14 cellular contexts compared by ENCODE assay signal in the genomic region with DNA sequence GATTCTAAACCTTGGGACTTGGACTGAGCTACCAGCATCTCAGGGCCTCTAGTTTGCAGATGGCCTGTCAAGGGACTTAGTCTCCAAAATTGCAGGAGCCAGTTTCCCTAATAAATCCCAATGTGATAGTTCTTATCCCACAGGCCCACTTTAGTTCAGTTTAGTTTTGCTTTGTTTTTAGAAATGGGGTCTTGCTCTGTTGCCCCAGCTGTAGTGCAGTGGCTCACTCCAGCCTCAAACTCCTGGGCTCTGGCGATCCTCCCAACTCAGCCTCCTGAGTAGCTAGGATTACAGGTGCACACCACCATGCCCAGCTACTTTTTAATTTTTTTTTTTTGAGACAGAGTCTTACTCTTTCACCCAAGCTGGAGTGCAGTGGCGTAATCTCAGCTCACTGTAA.
"Had no signal": no experiment of that assay in that cellular context is flagged by ENCODE, and none has a peak within 500 bp of the region (broad histone marks: within the 10 kb centered on the region; RNA-seq: fewer than 3 reads in every experiment).

No MANE protein-coding gene starts in this region.

- H3K27ac Mint-ChIP-seq: activated CD8-positive, alpha-beta T cell treated with anti-CD3 and anti-CD28 coated beads, Interleukin-2, amount 10 ng/mL, durations not matched to agents 7 days and 5 days; activated naive CD8-positive, alpha-beta T cell treated with anti-CD3 and anti-CD28 coated beads, Interleukin-2, amount 10 ng/mL, durations not matched to agents 7 days and 5 days; effector memory CD8-positive, alpha-beta T cell had no signal

- H3K9me3 Mint-ChIP-seq: activated naive CD8-positive, alpha-beta T cell treated with anti-CD3 and anti-CD28 coated beads, Interleukin-2, amount 10 ng/mL, durations not matched to agents 7 days and 5 days; effector memory CD8-positive, alpha-beta T cell had no signal

- H3K27me3 Mint-ChIP-seq: activated naive CD8-positive, alpha-beta T cell treated with anti-CD3 and anti-CD28 coated beads, Interleukin-2, amount 10 ng/mL, durations not matched to agents 7 days and 5 days; effector memory CD8-positive, alpha-beta T cell had no signal

- DNase-seq: activated CD4-positive, alpha-beta T cell treated with anti-CD3 and anti-CD28 coated beads for 36 hours; activated CD8-positive, alpha-beta T cell treated with anti-CD3 and anti-CD28 coated beads, Interleukin-2, amount 10 ng/mL, durations not matched to agents 7 days and 5 days; activated effector memory CD4-positive, alpha-beta T cell treated with Interleukin-2 at 50 U/mL for 16 hours; activated naive CD8-positive, alpha-beta T cell treated with anti-CD3 and anti-CD28 coated beads, Interleukin-2, amount 10 ng/mL, durations not matched to agents 7 days and 5 days; activated T-cell treated with anti-CD3 and anti-CD28 coated beads, Interleukin-2, amount 50 U/mL, for 48 hours; amygdala; effector memory CD8-positive, alpha-beta T cell; left ventricle myocardium superior; occipital lobe; posterior cingulate gyrus; retina; stimulated activated CD4-positive, alpha-beta T cell treated with anti-CD3 and anti-CD28 coated beads, Interleukin-1b, Interleukin-23, amount 100 ng/mL, for 48 hours; stimulated activated CD8-positive, alpha-beta memory T cell treated with anti-CD3 and anti-CD28 coated beads, Interleukin-4, amount 100 ng/mL, for 48 hours; stimulated activated naive CD4-positive, alpha-beta T cell had no signal

- ATAC-seq: activated CD4-positive, alpha-beta T cell treated with anti-CD3 and anti-CD28 coated beads for 36 hours; activated CD8-positive, alpha-beta T cell treated with anti-CD3 and anti-CD28 coated beads, Interleukin-2, amount 10 ng/mL, durations not matched to agents 7 days and 5 days; effector memory CD8-positive, alpha-beta T cell; left ventricle myocardium superior had no signal

- H3K4me3 Mint-ChIP-seq: activated CD4-positive, alpha-beta T cell treated with anti-CD3 and anti-CD28 coated beads for 36 hours; activated CD8-positive, alpha-beta T cell treated with anti-CD3 and anti-CD28 coated beads, Interleukin-2, amount 10 ng/mL, durations not matched to agents 7 days and 5 days; effector memory CD8-positive, alpha-beta T cell had no signal

- H3K36me3 Mint-ChIP-seq: activated naive CD8-positive, alpha-beta T cell treated with anti-CD3 and anti-CD28 coated beads, Interleukin-2, amount 10 ng/mL, durations not matched to agents 7 days and 5 days had no signal
